16 cellular contexts compared by ENCODE assay signal in the genomic region with DNA sequence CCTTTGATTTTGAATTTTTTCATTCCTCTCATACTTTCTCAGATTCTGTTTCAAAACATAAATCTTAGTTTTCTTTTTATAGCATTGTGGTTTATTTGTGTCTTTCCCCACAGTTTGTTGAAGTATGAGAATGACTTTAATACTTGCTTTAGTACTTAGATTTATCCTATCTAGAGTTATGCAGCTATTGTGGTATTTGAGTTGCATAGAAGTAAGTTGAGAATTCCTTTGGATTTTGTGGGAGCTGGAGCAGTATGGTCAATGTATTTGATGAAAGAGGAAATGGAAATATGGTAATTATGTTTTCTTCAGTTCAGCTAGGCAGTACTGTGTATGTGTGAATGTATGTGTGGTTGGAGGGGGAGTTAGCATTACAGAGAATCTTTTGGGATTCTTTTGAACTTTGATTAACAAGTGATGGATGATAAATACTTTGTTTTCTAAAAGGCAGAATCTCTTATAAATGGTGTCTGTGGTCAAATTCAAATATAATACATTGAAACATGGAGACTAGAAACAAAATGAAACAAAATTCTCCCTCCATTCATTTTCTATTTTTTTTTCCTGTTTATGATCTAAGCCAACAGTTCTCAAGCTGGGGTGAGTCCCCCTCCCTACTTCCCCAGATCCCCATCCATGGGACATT. TPM values are rescaled to one million over a fixed set of nuclear protein-coding genes. Genes with fewer than 3 reads are reported as not detected.
A peak's percentile ranks its signal among the peaks of the same experiment; 100 is the strongest.
DNase-seq lines count a peak whose midpoint lies in the region; ATAC-seq, FAIRE-seq and TF ChIP-seq lines count a peak whose summit lies in the region.
"Had no signal": no experiment of that assay in that cellular context is flagged by ENCODE, and none has a peak within 500 bp of the region (broad histone marks: within the 10 kb centered on the region; RNA-seq: fewer than 3 reads in every experiment).

No MANE protein-coding gene starts in this region.

- H3K27me3 Mint-ChIP-seq in CD4-positive, alpha-beta memory T cell, result peaks cover 3% of the 10 kb centered on the region in 2 donors
- peaks cover under 1% of the 10 kb centered on the region for H3K27me3 Mint-ChIP-seq in activated T-helper 17 cell treated with anti-CD3 and anti-CD28 coated beads, Interleukin-2, amount 50 U/mL, for 72 hours

- in situ Hi-C loops in gastrocnemius medialis (cut with MboI; ENCODE audit: low sequenced_read_pairs in 4 of 4), result loop anchor here in 1 of 4 donors (10.0 kb wide), 1 partner anchor 167 kb away; no protein-coding TSS in a partner anchor

- TF ChIP-seq POLR2A in gastrocnemius medialis (IDR thresholded peaks at IDR 0.05), result no peak

- peaks cover 63% of the 10 kb centered on the region for H3K4me1 ChIP-seq in CD4-positive, alpha-beta memory T cell (ENCODE audit: insufficient read depth, low read length)
- H3K4me1 ChIP-seq in mucosa of descending colon (ENCODE audit: low read depth) (peaks cover 2% of the 10 kb centered on the region), gastrocnemius medialis (peaks cover 45 to 58% of the 10 kb centered on the region in 2 donors)

- peaks cover 0 to 4% (median 0%) of the 10 kb centered on the region in 8 donors for H3K9me3 Mint-ChIP-seq in CD4-positive, alpha-beta memory T cell
- no peaks in the 10 kb centered on the region for H3K9me3 Mint-ChIP-seq in activated T-helper 17 cell treated with anti-CD3 and anti-CD28 coated beads, Interleukin-2, amount 50 U/mL, for 72 hours
- H3K9me3 Mint-ChIP-seq: H9 had no signal

- no peak for TF ChIP-seq CTCF in mucosa of descending colon (IDR thresholded peaks at IDR 0.05)
- TF ChIP-seq CTCF in gastrocnemius medialis (IDR thresholded peaks at IDR 0.05 in 4 of 5, conservative IDR thresholded peaks at IDR 0.05 in 1 of 5), result no peak

- ATAC-seq in activated T-helper 17 cell treated with anti-CD3 and anti-CD28 coated beads, Interleukin-2, amount 50 U/mL, for 72 hours (replicated peaks), result no peak
- ATAC-seq in mucosa of descending colon (no peak), gastrocnemius medialis (no peak)
- ATAC-seq: left lobe of liver had no signal

- FAIRE-seq in urothelium cell line (lab: Jason Lieb, UNC), result no peak
- FAIRE-seq: bronchial epithelial cell, HTR-8/SVneo had no signal

- H3K27ac Mint-ChIP-seq in CD4-positive, alpha-beta memory T cell, result peak overlapping the region in 3 of 7 donors; percentile 1 to 8 (median 5)
- H3K27ac Mint-ChIP-seq in activated T-helper 17 cell treated with anti-CD3 and anti-CD28 coated beads, Interleukin-2, amount 50 U/mL, for 72 hours, result no peak overlapping the region
- H3K27ac Mint-ChIP-seq: H9 had no signal

- no peaks in the 10 kb centered on the region for H3K9me3 ChIP-seq in CD4-positive, alpha-beta memory T cell (ENCODE audit: control insufficient read depth in 1 of 2, low read length in 2 of 2)
- no peaks in the 10 kb centered on the region for H3K9me3 ChIP-seq in mucosa of descending colon
- H3K9me3 ChIP-seq in gastrocnemius medialis, result no peaks in the 10 kb centered on the region
- H3K9me3 ChIP-seq: BLaER1 treated with 17β-estradiol and CSF1 and Interleukin-3, amounts not matched to agents 10 nM and 100 nM; SJCRH30 had no signal

- H3K36me3 ChIP-seq in CD4-positive, alpha-beta memory T cell (ENCODE audit: insufficient read depth, low read length), result no peaks in the 10 kb centered on the region
- H3K36me3 ChIP-seq in mucosa of descending colon (ENCODE audit: low read depth) (no peaks in the 10 kb centered on the region), gastrocnemius medialis (no peaks in the 10 kb centered on the region)
- H3K36me3 ChIP-seq: BLaER1 treated with 17β-estradiol and CSF1 and Interleukin-3, amounts not matched to agents 10 nM and 100 nM; SJCRH30 had no signal

- H3K27me3 ChIP-seq in CD4-positive, alpha-beta memory T cell (ENCODE audit: insufficient read depth, low read length), result no peaks in the 10 kb centered on the region
- no peaks in the 10 kb centered on the region for H3K27me3 ChIP-seq in gastrocnemius medialis
- H3K27me3 ChIP-seq: SJCRH30 had no signal

- H3K4me1 Mint-ChIP-seq in CD4-positive, alpha-beta memory T cell, result peaks cover 44 to 79% (median 61%) of the 10 kb centered on the region in 4 donors
- peaks cover 41% of the 10 kb centered on the region for H3K4me1 Mint-ChIP-seq in activated T-helper 17 cell treated with anti-CD3 and anti-CD28 coated beads, Interleukin-2, amount 50 U/mL, for 72 hours

- H3K4me3 Mint-ChIP-seq in CD4-positive, alpha-beta memory T cell, result peak overlapping the region; percentile 1 to 77 (median 40)
- peak overlapping the region; percentile 37 for H3K4me3 Mint-ChIP-seq in activated T-helper 17 cell treated with anti-CD3 and anti-CD28 coated beads, Interleukin-2, amount 50 U/mL, for 72 hours
- H3K4me3 Mint-ChIP-seq: H9 had no signal

- no peak overlapping the region for H3K4me3 ChIP-seq in CD4-positive, alpha-beta memory T cell (ENCODE audit: low read length in 2 of 2)
- peak overlapping the region; percentile 1 for H3K4me3 ChIP-seq in mucosa of descending colon
- H3K4me3 ChIP-seq in gastrocnemius medialis, result no peak overlapping the region

- peaks cover 0 to 12% of the 10 kb centered on the region in 2 donors for H3K36me3 Mint-ChIP-seq in CD4-positive, alpha-beta memory T cell
- H3K36me3 Mint-ChIP-seq in activated T-helper 17 cell treated with anti-CD3 and anti-CD28 coated beads, Interleukin-2, amount 50 U/mL, for 72 hours (ENCODE audit: low read depth), result peaks cover 12% of the 10 kb centered on the region

- intact Hi-C loops in CD4-positive, alpha-beta memory T cell (cut with micrococcal nuclease), result loop anchor here (2.0 to 10.0 kb wide), 4 partner anchors 15 to 1027 kb away; partner anchors contain the start of gene KIF5C
- intact Hi-C loops in mucosa of descending colon (cut with DNase I, micrococcal nuclease) (loop anchor here in 1 of 2 donors (10.0 kb wide), 1 partner anchor 213 kb away; no protein-coding TSS in a partner anchor), gastrocnemius medialis (cut with DNase I; ENCODE audit: low total_unique reads) (loop anchor here (5.0 kb wide), 1 partner anchor 59 kb away; no protein-coding TSS in a partner anchor)

- POLR2A ChIA-PET in CD4-positive, alpha-beta memory T cell (lab: Charles Lee; ENCODE audit: partially characterized antibody), result no interaction called here

- CTCF ChIA-PET in CD4-positive, alpha-beta memory T cell (lab: Charles Lee; ENCODE audit: partially characterized antibody), result interaction anchor here (1.5 kb wide), 1 partner anchor 765 kb away, joined by 4 read pairs; no protein-coding TSS in a partner anchor

- no peak overlapping the region for H3K27ac ChIP-seq in CD4-positive, alpha-beta memory T cell (ENCODE audit: low read depth, low read length)
- H3K27ac ChIP-seq in gastrocnemius medialis, result no peak overlapping the region
- H3K27ac ChIP-seq: BLaER1 treated with 17β-estradiol and CSF1 and Interleukin-3, amounts not matched to agents 10 nM and 100 nM; SJCRH30 had no signal

- DNase-seq in AG08395 (ENCODE audit: low spot score) (peak; percentile 1), mucosa of descending colon (no peak), urothelium cell line (ENCODE audit: low spot score) (no peak), NCI-H1930 (lab: John Stamatoyannopoulos, UW) (no peak), gastrocnemius medialis (no peak)
- DNase-seq in CD4-positive, alpha-beta memory T cell, result no peak
- DNase-seq: activated CD4-positive, alpha-beta T cell treated with anti-CD3 and anti-CD28 coated beads for 4 hours; EL; H9; NCI-H1694 treated with DMSO at 0.1 percent for 48 hours; SJCRH30 had no signal

RNA-seq across cellular contexts. Expression of gene ACVR2A, which starts 3.0 kb away (rescaled TPM):
- total RNA-seq in CD4-positive, alpha-beta memory T cell, result 10 to 100 TPM; 20.7 to 22.9 TPM
- polyA plus RNA-seq in CD4-positive, alpha-beta memory T cell, result 10 to 100 TPM in 1 of 2 donors, 1 to 10 TPM in 1; 8.4 to 10.7 TPM
- 1 to 10 TPM; 1.9 to 2.5 TPM for total RNA-seq in activated T-helper 17 cell treated with anti-CD3 and anti-CD28 coated beads, Interleukin-2, amount 50 U/mL, for 72 hours
- total RNA-seq in mucosa of descending colon (10 to 100 TPM; 19.7 to 33.0 (median 29.0) TPM), gastrocnemius medialis (10 to 100 TPM in 1 of 4 donors, 1 to 10 TPM in 3; 6.6 to 10.6 (median 7.5) TPM)
